In the genomic region with DNA sequence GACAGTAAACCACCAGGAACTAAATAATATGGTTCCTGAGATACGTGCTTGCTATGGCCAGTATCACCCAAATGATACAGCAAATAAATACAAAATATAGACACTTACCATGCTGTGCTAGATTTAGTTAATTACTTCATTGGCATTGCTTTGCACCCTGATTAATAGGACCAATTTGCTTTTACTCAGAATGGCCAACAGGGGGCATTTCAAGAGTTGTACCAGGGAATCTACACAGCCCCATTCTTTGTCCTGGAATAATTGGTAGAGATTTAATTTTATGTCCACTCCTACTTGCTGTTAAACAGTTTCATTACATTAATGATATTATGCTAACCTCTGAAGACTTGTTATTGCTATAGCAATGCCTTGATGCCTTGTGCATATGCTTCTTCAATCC, we compare ENCODE assay signal across 2 cellular contexts.
TF ChIP-seq lines count a peak whose summit lies in the region.

No MANE protein-coding gene starts in this region.

TF ChIP-seq in GM23338, 12 proteins besides CTCF, POLR2A, EP300 and RAD21:
- TF ChIP-seq ZNF331 (CRISPR knock-in tag; IDR thresholded peaks at IDR 0.05; ENCODE audit: low read depth) (no peak), POLR2AphosphoS5 (IDR thresholded peaks at IDR 0.05; ENCODE audit: low read depth) (no peak), CREB1 (CRISPR knock-in tag; IDR thresholded peaks at IDR 0.05; ENCODE audit: low read depth) (no peak), NANOG (IDR thresholded peaks at IDR 0.05; ENCODE audit: borderline replicate concordance) (no peak)
- TF ChIP-seq, protein P1, sequence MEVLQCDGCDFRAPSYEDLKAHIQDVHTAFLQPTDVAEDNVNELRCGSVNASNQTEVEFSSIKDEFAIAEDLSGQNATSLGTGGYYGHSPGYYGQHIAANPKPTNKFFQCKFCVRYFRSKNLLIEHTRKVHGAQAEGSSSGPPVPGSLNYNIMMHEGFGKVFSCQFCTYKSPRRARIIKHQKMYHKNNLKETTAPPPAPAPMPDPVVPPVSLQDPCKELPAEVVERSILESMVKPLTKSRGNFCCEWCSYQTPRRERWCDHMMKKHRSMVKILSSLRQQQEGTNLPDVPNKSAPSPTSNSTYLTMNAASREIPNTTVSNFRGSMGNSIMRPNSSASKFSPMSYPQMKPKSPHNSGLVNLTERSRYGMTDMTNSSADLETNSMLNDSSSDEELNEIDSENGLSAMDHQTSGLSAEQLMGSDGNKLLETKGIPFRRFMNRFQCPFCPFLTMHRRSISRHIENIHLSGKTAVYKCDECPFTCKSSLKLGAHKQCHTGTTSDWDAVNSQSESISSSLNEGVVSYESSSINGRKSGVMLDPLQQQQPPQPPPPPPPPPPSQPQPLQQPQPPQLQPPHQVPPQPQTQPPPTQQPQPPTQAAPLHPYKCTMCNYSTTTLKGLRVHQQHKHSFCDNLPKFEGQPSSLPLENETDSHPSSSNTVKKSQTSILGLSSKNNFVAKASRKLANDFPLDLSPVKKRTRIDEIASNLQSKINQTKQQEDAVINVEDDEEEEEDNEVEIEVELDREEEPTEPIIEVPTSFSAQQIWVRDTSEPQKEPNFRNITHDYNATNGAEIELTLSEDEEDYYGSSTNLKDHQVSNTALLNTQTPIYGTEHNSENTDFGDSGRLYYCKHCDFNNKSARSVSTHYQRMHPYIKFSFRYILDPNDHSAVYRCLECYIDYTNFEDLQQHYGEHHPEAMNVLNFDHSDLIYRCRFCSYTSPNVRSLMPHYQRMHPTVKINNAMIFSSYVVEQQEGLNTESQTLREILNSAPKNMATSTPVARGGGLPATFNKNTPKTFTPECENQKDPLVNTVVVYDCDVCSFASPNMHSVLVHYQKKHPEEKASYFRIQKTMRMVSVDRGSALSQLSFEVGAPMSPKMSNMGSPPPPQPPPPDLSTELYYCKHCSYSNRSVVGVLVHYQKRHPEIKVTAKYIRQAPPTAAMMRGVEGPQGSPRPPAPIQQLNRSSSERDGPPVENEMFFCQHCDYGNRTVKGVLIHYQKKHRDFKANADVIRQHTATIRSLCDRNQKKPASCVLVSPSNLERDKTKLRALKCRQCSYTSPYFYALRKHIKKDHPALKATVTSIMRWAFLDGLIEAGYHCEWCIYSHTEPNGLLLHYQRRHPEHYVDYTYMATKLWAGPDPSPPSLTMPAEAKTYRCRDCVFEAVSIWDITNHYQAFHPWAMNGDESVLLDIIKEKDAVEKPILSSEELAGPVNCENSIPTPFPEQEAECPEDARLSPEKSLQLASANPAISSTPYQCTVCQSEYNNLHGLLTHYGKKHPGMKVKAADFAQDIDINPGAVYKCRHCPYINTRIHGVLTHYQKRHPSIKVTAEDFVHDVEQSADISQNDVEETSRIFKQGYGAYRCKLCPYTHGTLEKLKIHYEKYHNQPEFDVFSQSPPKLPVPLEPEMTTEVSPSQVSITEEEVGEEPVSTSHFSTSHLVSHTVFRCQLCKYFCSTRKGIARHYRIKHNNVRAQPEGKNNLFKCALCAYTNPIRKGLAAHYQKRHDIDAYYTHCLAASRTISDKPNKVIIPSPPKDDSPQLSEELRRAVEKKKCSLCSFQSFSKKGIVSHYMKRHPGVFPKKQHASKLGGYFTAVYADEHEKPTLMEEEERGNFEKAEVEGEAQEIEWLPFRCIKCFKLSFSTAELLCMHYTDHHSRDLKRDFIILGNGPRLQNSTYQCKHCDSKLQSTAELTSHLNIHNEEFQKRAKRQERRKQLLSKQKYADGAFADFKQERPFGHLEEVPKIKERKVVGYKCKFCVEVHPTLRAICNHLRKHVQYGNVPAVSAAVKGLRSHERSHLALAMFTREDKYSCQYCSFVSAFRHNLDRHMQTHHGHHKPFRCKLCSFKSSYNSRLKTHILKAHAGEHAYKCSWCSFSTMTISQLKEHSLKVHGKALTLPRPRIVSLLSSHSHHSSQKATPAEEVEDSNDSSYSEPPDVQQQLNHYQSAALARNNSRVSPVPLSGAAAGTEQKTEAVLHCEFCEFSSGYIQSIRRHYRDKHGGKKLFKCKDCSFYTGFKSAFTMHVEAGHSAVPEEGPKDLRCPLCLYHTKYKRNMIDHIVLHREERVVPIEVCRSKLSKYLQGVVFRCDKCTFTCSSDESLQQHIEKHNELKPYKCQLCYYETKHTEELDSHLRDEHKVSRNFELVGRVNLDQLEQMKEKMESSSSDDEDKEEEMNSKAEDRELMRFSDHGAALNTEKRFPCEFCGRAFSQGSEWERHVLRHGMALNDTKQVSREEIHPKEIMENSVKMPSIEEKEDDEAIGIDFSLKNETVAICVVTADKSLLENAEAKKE (CRISPR knock-in tag; IDR thresholded peaks at IDR 0.05), result no peak

TF ChIP-seq in H1, 55 proteins besides CTCF, POLR2A, EP300 and RAD21:
- TF ChIP-seq HDAC2 (IDR thresholded peaks at IDR 0.05; ENCODE audit: borderline replicate concordance in 1 of 2, low read depth in 2 of 2, low read length in 2 of 2), result no peak
- no peak for TF ChIP-seq BRCA1 (IDR thresholded peaks at IDR 0.05; ENCODE audit: low read depth, low read length)
- no peak for TF ChIP-seq SIN3A (conservative IDR thresholded peaks at IDR 0.05 in 1 of 2, IDR thresholded peaks at IDR 0.05 in 1 of 2; ENCODE audit: low read depth in 1 of 2, low read length in 2 of 2)
- TF ChIP-seq, protein P2, sequence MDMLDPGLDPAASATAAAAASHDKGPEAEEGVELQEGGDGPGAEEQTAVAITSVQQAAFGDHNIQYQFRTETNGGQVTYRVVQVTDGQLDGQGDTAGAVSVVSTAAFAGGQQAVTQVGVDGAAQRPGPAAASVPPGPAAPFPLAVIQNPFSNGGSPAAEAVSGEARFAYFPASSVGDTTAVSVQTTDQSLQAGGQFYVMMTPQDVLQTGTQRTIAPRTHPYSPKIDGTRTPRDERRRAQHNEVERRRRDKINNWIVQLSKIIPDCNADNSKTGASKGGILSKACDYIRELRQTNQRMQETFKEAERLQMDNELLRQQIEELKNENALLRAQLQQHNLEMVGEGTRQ (IDR thresholded peaks at IDR 0.05; ENCODE audit: low read length), result no peak
- no peak for TF ChIP-seq NANOG (IDR thresholded peaks at IDR 0.05; ENCODE audit: insufficient read depth, low read depth, low read length, poor library complexity, severe bottlenecking)
- TF ChIP-seq TEAD4 (IDR thresholded peaks at IDR 0.05; ENCODE audit: low read depth, low read length), result no peak
- TF ChIP-seq ZNF274 (IDR thresholded peaks at IDR 0.05; ENCODE audit: borderline replicate concordance, extremely low read depth, low read length), result no peak
- no peak for TF ChIP-seq TCF12 (IDR thresholded peaks at IDR 0.05; ENCODE audit: low read depth, low read length)
- TF ChIP-seq SP2 (IDR thresholded peaks at IDR 0.05; ENCODE audit: low read length), result no peak
- TF ChIP-seq, protein P3, sequence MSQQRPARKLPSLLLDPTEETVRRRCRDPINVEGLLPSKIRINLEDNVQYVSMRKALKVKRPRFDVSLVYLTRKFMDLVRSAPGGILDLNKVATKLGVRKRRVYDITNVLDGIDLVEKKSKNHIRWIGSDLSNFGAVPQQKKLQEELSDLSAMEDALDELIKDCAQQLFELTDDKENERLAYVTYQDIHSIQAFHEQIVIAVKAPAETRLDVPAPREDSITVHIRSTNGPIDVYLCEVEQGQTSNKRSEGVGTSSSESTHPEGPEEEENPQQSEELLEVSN (IDR thresholded peaks at IDR 0.05), result no peak
- no peak for TF ChIP-seq EZH2 (IDR thresholded peaks at IDR 0.05; ENCODE audit: low read depth, low read length, severe bottlenecking)
- no peak for TF ChIP-seq SRF (IDR thresholded peaks at IDR 0.05; ENCODE audit: low read depth, low read length)
- no peak for TF ChIP-seq SAP30 (IDR thresholded peaks at IDR 0.05; ENCODE audit: insufficient read depth, insufficient replicate concordance, low read length)
- TF ChIP-seq SIRT6 (IDR thresholded peaks at IDR 0.05; ENCODE audit: low read length), result no peak
- no peak for TF ChIP-seq CTBP2 (IDR thresholded peaks at IDR 0.05; ENCODE audit: borderline replicate concordance, insufficient read depth, insufficient read length, low read length)
- TF ChIP-seq, protein P4, sequence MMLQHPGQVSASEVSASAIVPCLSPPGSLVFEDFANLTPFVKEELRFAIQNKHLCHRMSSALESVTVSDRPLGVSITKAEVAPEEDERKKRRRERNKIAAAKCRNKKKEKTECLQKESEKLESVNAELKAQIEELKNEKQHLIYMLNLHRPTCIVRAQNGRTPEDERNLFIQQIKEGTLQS (IDR thresholded peaks at IDR 0.05; ENCODE audit: insufficient read depth, low read depth, low read length), result no peak
- TF ChIP-seq BACH1 (IDR thresholded peaks at IDR 0.05; ENCODE audit: low read length), result no peak
TF ChIP-seq in H1: peak in this region for 0.
